24 cellular contexts compared by ENCODE assay signal in genomic region chr2:73594241-73594640, GRCh38. TPM values are rescaled to one million over a fixed set of nuclear protein-coding genes. Genes with fewer than 3 reads are reported as not detected.
DNase-seq lines count a peak whose midpoint lies in the region; ATAC-seq, FAIRE-seq and TF ChIP-seq lines count a peak whose summit lies in the region.
"Had no signal": no experiment of that assay in that cellular context is flagged by ENCODE, and none has a peak within 500 bp of the region (broad histone marks: within the 10 kb centered on the region; RNA-seq: fewer than 3 reads in every experiment).

No MANE protein-coding gene starts in this region.

- H3K79me2 ChIP-seq in HepG2 (ENCODE audit: insufficient read depth, low read length), result no peaks in the 10 kb centered on the region

- no peak overlapping the region for H3K27ac Mint-ChIP-seq in stimulated activated effector memory CD8-positive, alpha-beta T cell treated with anti-CD3 and anti-CD28 coated beads, Interleukin-12 subunit alpha, Interleukin-12 subunit beta, amount 100 ng/mL, for 72 hours
- H3K27ac Mint-ChIP-seq: CD8-positive, alpha-beta T cell; GM23338 had no signal

- TF ChIP-seq POLR2A in HepG2 (IDR thresholded peaks at IDR 0.05; ENCODE audit: insufficient read depth in 1 of 2, low read depth in 2 of 2, low read length in 2 of 2) (no peak), right lobe of liver (IDR thresholded peaks at IDR 0.05) (no peak)

- H3K9ac ChIP-seq in HepG2 (ENCODE audit: insufficient read depth, low read depth, low read length), result no peak overlapping the region

- no peaks in the 10 kb centered on the region for H4K20me1 ChIP-seq in HepG2 (ENCODE audit: insufficient read depth, low read length)

- no peak overlapping the region for H3K4me2 ChIP-seq in HepG2 (ENCODE audit: low read depth, low read length)
- H3K4me2 ChIP-seq: GM23338 had no signal

- ATAC-seq in HepG2 (no peak), right lobe of liver (no peak)
- ATAC-seq in stimulated activated effector memory CD8-positive, alpha-beta T cell treated with anti-CD3 and anti-CD28 coated beads, Interleukin-12 subunit alpha, Interleukin-12 subunit beta, amount 100 ng/mL, for 72 hours, result no peak
- ATAC-seq: CD8-positive, alpha-beta T cell; GM23338; Panc1 had no signal

- FAIRE-seq in HepG2 (lab: Jason Lieb, UNC), result no peak
- FAIRE-seq: G401.6, GM12892 had no signal

- H3K27ac ChIP-seq in HepG2 (ENCODE audit: extremely low read length, insufficient read depth, low read length) (no peak overlapping the region), right lobe of liver (no peak overlapping the region), SJCRH30 (no peak overlapping the region)

- CTCF ChIA-PET in HepG2 (lab: Yijun Ruan, JAX; ENCODE audit: low intra/inter-chr PET ratio, low total read pairs), result no interaction called here

- no peak for DNase-seq in HepG2 (ENCODE audit: low spot score)
- DNase-seq in right lobe of liver, result no peak
- DNase-seq in astrocyte of the cerebellum (ENCODE audit: low read depth), result peak; percentile 34
- peak; percentile 8 for DNase-seq in iris pigment epithelial cell (ENCODE audit: low read depth)
- DNase-seq in islet precursor cell, result no peak
- no peak for DNase-seq in stimulated activated effector memory CD8-positive, alpha-beta T cell treated with anti-CD3 and anti-CD28 coated beads, Interleukin-12 subunit alpha, Interleukin-12 subunit beta, amount 100 ng/mL, for 72 hours (ENCODE audit: low spot score in 2 of 2)
- DNase-seq in SJCRH30, result no peak
- DNase-seq: 8988T; AML-193; C1 segment of cervical spinal cord; CD8-positive, alpha-beta T cell; DND-41; HCEC 1CT; NCI-H1417 treated with DMSO at 0.1 percent for 48 hours; NCI-H2029; NCI-H2227 treated with DMSO at 0.1 percent for 48 hours; NCI-H510A had no signal

- no peak overlapping the region for H3K4me3 Mint-ChIP-seq in stimulated activated effector memory CD8-positive, alpha-beta T cell treated with anti-CD3 and anti-CD28 coated beads, Interleukin-12 subunit alpha, Interleukin-12 subunit beta, amount 100 ng/mL, for 72 hours
- H3K4me3 Mint-ChIP-seq: CD8-positive, alpha-beta T cell; GM23338 had no signal

- H3K4me1 ChIP-seq in HepG2 (ENCODE audit: insufficient read depth, low read length) (no peaks in the 10 kb centered on the region), right lobe of liver (no peaks in the 10 kb centered on the region), SJCRH30 (no peaks in the 10 kb centered on the region)

- H2AFZ ChIP-seq in HepG2 (ENCODE audit: low read length), result no peak overlapping the region
- H2AFZ ChIP-seq: GM23338 had no signal

- H3K9me3 ChIP-seq in HepG2 (ENCODE audit: low read length), result no peaks in the 10 kb centered on the region
- no peaks in the 10 kb centered on the region for H3K9me3 ChIP-seq in right lobe of liver
- peaks cover 11% of the 10 kb centered on the region; the same call in 1 of the 2 replicates for H3K9me3 ChIP-seq in SJCRH30 (replicated peaks)

- TF ChIP-seq RAD21 in HepG2 (CRISPR knock-in tag; IDR thresholded peaks at IDR 0.05), result no peak

- H3K4me1 Mint-ChIP-seq in stimulated activated effector memory CD8-positive, alpha-beta T cell treated with anti-CD3 and anti-CD28 coated beads, Interleukin-12 subunit alpha, Interleukin-12 subunit beta, amount 100 ng/mL, for 72 hours, result no peaks in the 10 kb centered on the region
- H3K4me1 Mint-ChIP-seq: GM23338 had no signal

- POLR2A ChIA-PET in HepG2 (lab: Yijun Ruan, JAX), result no interaction called here

- H3K27me3 ChIP-seq in HepG2 (ENCODE audit: control insufficient read depth in 1 of 2, insufficient read depth in 2 of 2, low read length in 2 of 2) (no peaks in the 10 kb centered on the region), right lobe of liver (no peaks in the 10 kb centered on the region), SJCRH30 (no peaks in the 10 kb centered on the region)

- WGBS in HepG2 (ENCODE audit: low lambda C conversion rate), result 95% methylated on average over 2 of the region's 2 CpGs
- WGBS in right lobe of liver (ENCODE audit: insufficient coverage, low coverage, low lambda C conversion rate, missing lambda C conversion rate), result 100% methylated on average over 1 of the region's 2 CpGs

- H3K36me3 Mint-ChIP-seq in stimulated activated effector memory CD8-positive, alpha-beta T cell treated with anti-CD3 and anti-CD28 coated beads, Interleukin-12 subunit alpha, Interleukin-12 subunit beta, amount 100 ng/mL, for 72 hours, result no peaks in the 10 kb centered on the region

- H3K9me3 Mint-ChIP-seq in stimulated activated effector memory CD8-positive, alpha-beta T cell treated with anti-CD3 and anti-CD28 coated beads, Interleukin-12 subunit alpha, Interleukin-12 subunit beta, amount 100 ng/mL, for 72 hours, result no peaks in the 10 kb centered on the region

- in situ Hi-C loops in HepG2 (cut with HindIII; ENCODE audit: extremely low pct_ligation_motif_present, low pct_unique_long_range_greater_than_20kb), result no loop called here
- in situ Hi-C loops in astrocyte of the cerebellum (cut with HindIII; ENCODE audit: low sequenced_read_pairs), result no loop called here

- no peak for TF ChIP-seq EP300 in HepG2 (IDR thresholded peaks at IDR 0.05; ENCODE audit: low read depth in 2 of 2, low read length in 2 of 2)
- TF ChIP-seq EP300 in HepG2 (CRISPR knock-in tag; IDR thresholded peaks at IDR 0.05; ENCODE audit: borderline replicate concordance), result no peak

- no TSS peak for BruUV-seq in HepG2 (replicated peaks; lab: Mats Ljungman, UMichigan)

- intact Hi-C loops in HepG2 (cut with micrococcal nuclease; ENCODE audit: unreplicated experiment), result no loop called here
- intact Hi-C loops in right lobe of liver (cut with DNase I), result no loop called here

- H3K4me3 ChIP-seq in HepG2 (replicated peaks in 1 of 3; ENCODE audit: insufficient read depth in 1 of 3, low read depth in 2 of 3, low read length in 3 of 3) (no peak overlapping the region), right lobe of liver (no peak overlapping the region), astrocyte of the cerebellum (ENCODE audit: low read depth, low read length) (no peak overlapping the region), SJCRH30 (no peak overlapping the region)
- H3K4me3 ChIP-seq: GM23338 had no signal

- TF ChIP-seq CTCF in HepG2 (CRISPR knock-in tag; IDR thresholded peaks at IDR 0.05) (no peak), right lobe of liver (IDR thresholded peaks at IDR 0.05) (no peak), astrocyte of the cerebellum (IDR thresholded peaks at IDR 0.05; ENCODE audit: low read depth, low read length, missing control alignments) (no peak)

- H3K36me3 ChIP-seq in HepG2 (replicated peaks in 1 of 2; ENCODE audit: control insufficient read depth in 1 of 2, insufficient read depth in 2 of 2, low read length in 2 of 2) (no peaks in the 10 kb centered on the region; a peak in 1 of 5 replicates), right lobe of liver (no peaks in the 10 kb centered on the region), SJCRH30 (0 out of 2 replicates have a peak, but pooled peaks cover 5% of the 10 kb centered on the region)

TF ChIP-seq in HepG2, 621 proteins besides CTCF, POLR2A, EP300 and RAD21:
- TF ChIP-seq SP1 (IDR thresholded peaks at IDR 0.05) (no peak), SP1 (CRISPR knock-in tag; IDR thresholded peaks at IDR 0.05) (no peak), FOXO4 (CRISPR knock-in tag; conservative IDR thresholded peaks at IDR 0.05) (0 out of 2 replicates have a peak, but pooled peaks have one; percentile 25)

RNA-seq across cellular contexts. Expression of gene NAT8, which starts 48.0 kb away (rescaled TPM):
- total RNA-seq in HepG2 (2016; rRNA removed; fragmentation: Illumina TruSeq; extraction: Trizol) (1.8 and 1.9 TPM in 2 replicates), right lobe of liver (10 to 100 TPM; 15.1 to 40.6 (median 32.7) TPM)
- total RNA-seq in HepG2 (2016; cell fraction: cytosol; rRNA removed; fragmentation: Illumina TruSeq; extraction: Trizol; ENCODE audit: low read depth), result 0.51 and 0.97 TPM in 2 replicates
- total RNA-seq in HepG2 (2016; cell fraction: insoluble cytoplasmic fraction; rRNA removed; fragmentation: Illumina TruSeq; extraction: Trizol), result 1.2 and 2.0 TPM in 2 replicates
- total RNA-seq in HepG2 (2016; cell fraction: membrane; rRNA removed; fragmentation: Illumina TruSeq; extraction: Trizol), result 0.28 and 0.59 TPM in 2 replicates
- 1.4 and 1.5 TPM in 2 replicates for total RNA-seq in HepG2 (2016; cell fraction: nucleus; rRNA removed; fragmentation: Illumina TruSeq; extraction: Trizol)
- polyA plus RNA-seq in HepG2 (2011; rRNA removed), result 12.9 and 15.6 TPM in 2 replicates
- 16.0 and 20.9 TPM in 2 replicates for polyA plus RNA-seq in HepG2 (2011; cell fraction: cytosol; rRNA removed)
- polyA plus RNA-seq in HepG2 (2011; cell fraction: nucleus; rRNA removed), result 3.6 and 7.4 TPM in 2 replicates
- polyA plus RNA-seq in HepG2 (2012), result 2.8 and 12.0 TPM in 2 replicates
- polyA plus RNA-seq in HepG2 (2016; cell fraction: cytosol; fragmentation: Illumina TruSeq; extraction: Trizol; ENCODE audit: low read depth), result 0.23 and 0.38 TPM in 2 replicates
- polyA plus RNA-seq in HepG2 (2016; cell fraction: insoluble cytoplasmic fraction; fragmentation: Illumina TruSeq; extraction: Trizol; ENCODE audit: low read depth), result 0.46 and 1.4 TPM in 2 replicates
- polyA plus RNA-seq in HepG2 (2016; cell fraction: membrane; fragmentation: Illumina TruSeq; extraction: Trizol; ENCODE audit: low read depth), result 0.24 and 0.34 TPM in 2 replicates
- polyA plus RNA-seq in HepG2 (2016; cell fraction: nucleus; fragmentation: Illumina TruSeq; extraction: Trizol; ENCODE audit: insufficient read depth, low read depth), result 2.9 and 3.0 TPM in 2 replicates
- polyA minus RNA-seq in HepG2 (2011; rRNA and poly(A)+ RNA removed; ENCODE audit: low replicate concordance), result 9.7 TPM in 1 of 2 replicates, not detected in the other
- polyA minus RNA-seq in HepG2 (2011; cell fraction: cytosol; rRNA and poly(A)+ RNA removed), result 3.3 and 4.1 TPM in 2 replicates
- 1.5 and 2.1 TPM in 2 replicates for polyA minus RNA-seq in HepG2 (2011; cell fraction: nucleus; rRNA and poly(A)+ RNA removed)
- total RNA-seq in SJCRH30 (2014; rRNA removed; shearing (Covaris generic)), result not detected in 2 replicates
- total RNA-seq: CD8-positive, alpha-beta T cell; GM23338; HT1080; MCF 10A had no signal
- polyA plus RNA-seq: AG04450, GM23338 had no signal

Comparison
In these comparisons a context has a peak if more than half of its experiments do, and no peak if none do; other contexts are left out.
1. RNA of gene NAT8, which starts 48.0 kb away (total RNA-seq): 15.1 to 40.6 TPM in right lobe of liver; 0.28 to 2.0 TPM in HepG2 and not detected in SJCRH30; every median in the first group is over 4 times any median in the second.
2. DNase-seq: peak in astrocyte of the cerebellum (single experiment) and iris pigment epithelial cell (single experiment); none in HepG2 (single experiment), right lobe of liver (0 of 3), islet precursor cell (single experiment), stimulated activated effector memory CD8-positive, alpha-beta T cell treated with anti-CD3 and anti-CD28 coated beads, Interleukin-12 subunit alpha, Interleukin-12 subunit beta, amount 100 ng/mL, for 72 hours (0 of 2) and SJCRH30 (0 of 2).